30 cellular contexts compared by ENCODE assay signal in the genomic region with DNA sequence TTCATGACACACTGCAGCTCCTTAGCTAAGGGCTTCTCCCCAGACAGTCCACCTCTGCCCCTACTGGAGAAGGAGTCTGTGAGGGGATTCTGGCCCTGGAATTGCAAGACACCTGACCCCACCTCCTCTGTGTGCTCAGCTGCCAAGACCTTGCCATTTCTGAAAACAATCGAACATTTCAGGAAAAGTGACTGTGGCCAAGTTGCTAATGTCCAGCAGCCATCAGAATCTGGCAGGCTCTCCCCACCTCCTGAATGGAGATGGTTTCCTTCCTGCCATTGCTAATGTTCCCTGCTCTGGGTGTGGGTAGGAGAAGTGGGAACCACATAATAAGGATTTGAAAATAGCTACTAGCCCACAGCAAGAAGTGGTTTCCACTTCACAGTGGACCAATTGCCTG.
"Had no signal": no experiment of that assay in that cellular context is flagged by ENCODE, and none has a peak within 500 bp of the region (broad histone marks: within the 10 kb centered on the region; RNA-seq: fewer than 3 reads in every experiment).

No MANE protein-coding gene starts in this region.

- H3K27me3 ChIP-seq: adrenal gland, body of pancreas, breast epithelium, Peyer's patch, SJCRH30 had no signal

- ATAC-seq: activated CD8-positive, alpha-beta T cell treated with anti-CD3 and anti-CD28 coated beads for 36 hours; activated naive CD4-positive, alpha-beta T cell treated with anti-CD3 and anti-CD28 coated beads, Interleukin-2, amount 50 U/mL, for 72 hours; activated T-cell treated with anti-CD3 and anti-CD28 coated beads, Interleukin-2, amount 50 U/mL, for 4 hours; body of pancreas; PC-3 had no signal

- H3K9me3 ChIP-seq: adrenal gland, body of pancreas, breast epithelium, Peyer's patch had no signal

- H3K27ac ChIP-seq: adrenal gland, body of pancreas, breast epithelium, Peyer's patch, RWPE1, SJCRH30, SK-N-MC had no signal

- H3K4me1 ChIP-seq: adrenal gland, body of pancreas, breast epithelium, Peyer's patch, SJCRH30 had no signal

- DNase-seq: activated CD4-positive, alpha-beta T cell treated with anti-CD3 and anti-CD28 coated beads, Interleukin-2, amount 10 ng/mL, durations not matched to agents 24 days and 14 days; activated CD4-positive, alpha-beta T cell treated with anti-CD3 and anti-CD28 coated beads, Interleukin-2, amount 50 U/mL, for 4 hours; activated CD8-positive, alpha-beta T cell treated with anti-CD3 and anti-CD28 coated beads for 36 hours; activated gamma-delta T cell treated with Interleukin-2 at 50 U/mL for 16 hours; activated naive CD4-positive, alpha-beta T cell treated with anti-CD3 and anti-CD28 coated beads for 36 hours; activated T-cell treated with anti-CD3 and anti-CD28 coated beads for 4 hours; activated T-cell treated with anti-CD3 and anti-CD28 coated beads, Interleukin-2, amount 50 U/mL, for 4 hours; adrenal gland; body of pancreas; caudate nucleus; Karpas-422; KBM-7; NCI-H1048; NCI-H1105 treated with DMSO at 0.1 percent for 48 hours; NCI-H1436 treated with DMSO at 0.1 percent for 48 hours; NCI-H1694 treated with DMSO at 0.1 percent for 48 hours; NCI-H2029; NCI-H345; NCI-H524 treated with DMSO at 0.1 percent for 48 hours; NCI-H82; NK-92 treated with Interleukin-12 subunit alpha and Interleukin-12 subunit beta, amount 100 ng/mL, for 24 hours; PC-3; Peyer's patch; SHP77; SJCRH30; T1000 had no signal

- H3K36me3 ChIP-seq: adrenal gland, breast epithelium, Peyer's patch, SJCRH30 had no signal

- H3K4me3 ChIP-seq: adrenal gland, body of pancreas, breast epithelium, Peyer's patch, SJCRH30, SK-N-MC had no signal
